Comparison of ENCODE assay signal across 8 cellular contexts in genomic region chr15:44194397-44195150, GRCh38. TPM values are rescaled to one million over a fixed set of nuclear protein-coding genes. Genes with fewer than 3 reads are reported as not detected.
A peak's percentile ranks its signal among the peaks of the same experiment; 100 is the strongest.
DNase-seq lines count a peak whose midpoint lies in the region; ATAC-seq and TF ChIP-seq lines count a peak whose summit lies in the region.

No MANE protein-coding gene starts in this region.

- H3K4me3 Mint-ChIP-seq in CD4-positive, CD25-positive, alpha-beta regulatory T cell = peak overlapping the region; percentile 88 to 92 (median 90)
- H3K4me3 Mint-ChIP-seq in WTC11 = peak overlapping the region; percentile 94
- H3K4me3 Mint-ChIP-seq in central memory CD8-positive, alpha-beta T cell = peak overlapping the region; percentile 80

- H3K9me3 Mint-ChIP-seq in CD4-positive, CD25-positive, alpha-beta regulatory T cell = peaks cover 0 to 3% (median 0%) of the 10 kb centered on the region in 7 donors
- H3K9me3 Mint-ChIP-seq in WTC11 = no peaks in the 10 kb centered on the region
- no peaks in the 10 kb centered on the region for H3K9me3 Mint-ChIP-seq in central memory CD8-positive, alpha-beta T cell

- peak; percentile 15 to 34 for ATAC-seq in CD4-positive, CD25-positive, alpha-beta regulatory T cell (ENCODE audit: low read depth in 2 of 2)
- ATAC-seq in GM21381 (IDR thresholded peaks at IDR 0.05; ENCODE audit: unreplicated experiment) = peak; percentile 7
- ATAC-seq in WTC11 = peak; percentile 23
- peak; percentile 47 for ATAC-seq in central memory CD8-positive, alpha-beta T cell (replicated peaks; ENCODE audit: extremely low read depth, poor library complexity, severe bottlenecking)
- ATAC-seq in HG03469 (IDR thresholded peaks at IDR 0.05; ENCODE audit: unreplicated experiment) = no peak

- H3K27me3 ChIP-seq in CD4-positive, CD25-positive, alpha-beta regulatory T cell (ENCODE audit: control insufficient read depth, insufficient read depth, low read length) = peaks cover 50% of the 10 kb centered on the region

- CTCF ChIA-PET in WTC11 (lab: Charles Lee) = interaction anchor here (1.0 to 1.8 kb wide), 4 partner anchors 10 to 291 kb away, joined by 4 to 9 read pairs (median 4); no protein-coding TSS in a partner anchor

- peaks cover 90% of the 10 kb centered on the region for H3K27me3 Mint-ChIP-seq in CD4-positive, CD25-positive, alpha-beta regulatory T cell
- peaks cover 5% of the 10 kb centered on the region; the same call in 1 of the 2 replicates for H3K27me3 Mint-ChIP-seq in WTC11 (ENCODE audit: low read depth)
- peaks cover 90% of the 10 kb centered on the region for H3K27me3 Mint-ChIP-seq in central memory CD8-positive, alpha-beta T cell

- POLR2A ChIA-PET in WTC11 (lab: Charles Lee) = no interaction called here

- no peaks in the 10 kb centered on the region for H3K9me3 ChIP-seq in CD4-positive, CD25-positive, alpha-beta regulatory T cell (ENCODE audit: control insufficient read depth in 2 of 2, low read length in 2 of 2)

- no peak overlapping the region for H3K27ac Mint-ChIP-seq in CD4-positive, CD25-positive, alpha-beta regulatory T cell
- no peak overlapping the region for H3K27ac Mint-ChIP-seq in WTC11
- H3K27ac Mint-ChIP-seq in central memory CD8-positive, alpha-beta T cell (ENCODE audit: low read depth) = no peak overlapping the region

- peak; percentile 7 to 40 (median 23) for DNase-seq in CD4-positive, CD25-positive, alpha-beta regulatory T cell
- DNase-seq in HUDEP-2 (lab: John Stamatoyannopoulos, UW; ENCODE audit: unreplicated experiment in 76 of 76) = peak in 52 of 76 experiments; percentile 3 to 57 (median 28)
- no peak for DNase-seq in WTC11 (ENCODE audit: low spot score)
- peak in 1 of 2 donors; percentile 15 for DNase-seq in central memory CD8-positive, alpha-beta T cell (ENCODE audit: low spot score in 2 of 2)
- peak; percentile 59 for DNase-seq in left kidney (ENCODE audit: low read depth, low spot score)
- peak; percentile 18 to 24 for DNase-seq in stimulated activated CD4-positive, alpha-beta T cell treated with anti-CD3 and anti-CD28 coated beads, Interleukin-2, amount 100 ng/mL, for 48 hours

- no peak overlapping the region for H3K4me3 ChIP-seq in CD4-positive, CD25-positive, alpha-beta regulatory T cell (ENCODE audit: low read depth, low read length)

- no peaks in the 10 kb centered on the region for H3K36me3 ChIP-seq in CD4-positive, CD25-positive, alpha-beta regulatory T cell (ENCODE audit: control insufficient read depth, insufficient read depth, low read length)

- no peak overlapping the region for H3K27ac ChIP-seq in CD4-positive, CD25-positive, alpha-beta regulatory T cell (ENCODE audit: insufficient read depth, low read length, poor library complexity, severe bottlenecking)

- peaks cover 18% of the 10 kb centered on the region for H3K4me1 ChIP-seq in CD4-positive, CD25-positive, alpha-beta regulatory T cell (ENCODE audit: control insufficient read depth, insufficient read depth, low read length, poor library complexity, severe bottlenecking)

- peaks cover 7 to 25% (median 15%) of the 10 kb centered on the region in 4 donors for H3K4me1 Mint-ChIP-seq in CD4-positive, CD25-positive, alpha-beta regulatory T cell
- peaks cover 30% of the 10 kb centered on the region for H3K4me1 Mint-ChIP-seq in WTC11
- peaks cover 17% of the 10 kb centered on the region for H3K4me1 Mint-ChIP-seq in central memory CD8-positive, alpha-beta T cell

- no peaks in the 10 kb centered on the region for H3K36me3 Mint-ChIP-seq in CD4-positive, CD25-positive, alpha-beta regulatory T cell
- H3K36me3 Mint-ChIP-seq in WTC11 = no peaks in the 10 kb centered on the region
- peaks cover 3% of the 10 kb centered on the region for H3K36me3 Mint-ChIP-seq in central memory CD8-positive, alpha-beta T cell (ENCODE audit: insufficient read depth)

- no peak for TF ChIP-seq CTCF in WTC11 (IDR thresholded peaks at IDR 0.05)

TF ChIP-seq in WTC11, 78 proteins besides CTCF, POLR2A, EP300 and RAD21:
- no peak for TF ChIP-seq MYBL2 (CRISPR knock-in tag; IDR thresholded peaks at IDR 0.05)
- TF ChIP-seq HMGXB4 (CRISPR knock-in tag; IDR thresholded peaks at IDR 0.05) = peak; percentile 33; the same call in 1 of the 2 replicates

RNA-seq across cellular contexts. Expression of gene FRMD5, which starts 0.5 kb away (rescaled TPM):
- not detected for total RNA-seq in CD4-positive, CD25-positive, alpha-beta regulatory T cell
- polyA plus RNA-seq in CD4-positive, CD25-positive, alpha-beta regulatory T cell = 1 to 10 TPM in 1 of 4 donors, under 1 TPM in 3; 0.24 to 1.1 (median 0.35) TPM
- 10.5 to 14.1 TPM (median 10.5 TPM) in 3 replicates for total RNA-seq in WTC11 (2021)

Comparison
In these comparisons a context has a peak if more than half of its experiments do, and no peak if none do; other contexts are left out.
1. RNA of gene FRMD5, which starts 0.5 kb away (total RNA-seq): 10.5 to 14.1 TPM in WTC11; not detected in CD4-positive, CD25-positive, alpha-beta regulatory T cell (single experiment); every median in the first group is over 10 times any median in the second.
2. Peak in every context shown above with its lines, with median percentiles within 50 percentile points of each other: H3K4me3 Mint-ChIP-seq.